ENCODE assay signal across 23 cellular contexts in the genomic region with DNA sequence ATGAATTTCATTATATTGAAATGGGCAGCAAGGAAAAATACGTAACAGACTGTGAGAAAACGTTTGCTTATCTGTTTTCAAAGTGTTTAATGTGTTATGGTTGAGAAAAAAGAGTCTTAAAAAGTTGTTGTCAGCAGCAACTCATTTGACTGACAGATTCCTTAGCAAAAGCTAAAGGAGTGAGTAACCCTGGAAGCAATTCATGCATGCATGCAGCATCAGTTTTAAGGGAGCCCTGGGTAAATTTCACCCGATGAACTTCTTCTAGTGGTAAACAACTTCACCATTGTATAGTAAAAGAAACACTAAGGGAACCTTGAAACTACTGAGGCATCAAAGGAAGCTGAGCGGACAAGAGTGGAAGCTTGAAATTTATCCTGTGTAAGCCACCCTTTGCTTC.
DNase-seq lines count a peak whose midpoint lies in the region; ATAC-seq and TF ChIP-seq lines count a peak whose summit lies in the region.
"Had no signal": no experiment of that assay in that cellular context is flagged by ENCODE, and none has a peak within 500 bp of the region (broad histone marks: within the 10 kb centered on the region; RNA-seq: fewer than 3 reads in every experiment).

No MANE protein-coding gene starts in this region.

- peaks cover 5% of the 10 kb centered on the region for H3K9me1 ChIP-seq in IMR-90 (ENCODE audit: insufficient read depth, low read length)

- H3K36me3 ChIP-seq in IMR-90 (ENCODE audit: control insufficient read depth, insufficient read depth, low read length), result no peaks in the 10 kb centered on the region
- H3K36me3 ChIP-seq: BLaER1 had no signal

- in situ Hi-C loops in IMR-90 (cut with MboI; ENCODE audit: low sequenced_read_pairs), result no loop called here

- no peak overlapping the region for H2AK9ac ChIP-seq in IMR-90 (replicated peaks; ENCODE audit: low read depth, low read length, poor library complexity)

- peaks cover 3% of the 10 kb centered on the region for H3K9me3 Mint-ChIP-seq in chondrocyte (ENCODE audit: low read depth)
- H3K9me3 Mint-ChIP-seq: H9 had no signal

- CTCF ChIA-PET in IMR-90 (lab: Yijun Ruan, JAX), result no interaction called here

- 75% methylated on average over 2 of the region's 4 CpGs; no CpG with 5 or more reads in 1 of the 2 experiments for WGBS in IMR-90 (ENCODE audit: extremely low coverage in 2 of 2, insufficient read length in 1 of 2), 2 experiments

- no peak overlapping the region for H3K9ac ChIP-seq in IMR-90 (ENCODE audit: low read depth, low read length)
- H3K9ac ChIP-seq: BLaER1 had no signal

- H2BK120ac ChIP-seq in IMR-90 (ENCODE audit: low read depth, low read length), result no peak overlapping the region

- no peaks in the 10 kb centered on the region for H3K9me3 ChIP-seq in IMR-90 (ENCODE audit: control insufficient read depth, insufficient read depth, low read length)
- H3K9me3 ChIP-seq: BLaER1 had no signal

- intact Hi-C loops in IMR-90 (cut with micrococcal nuclease), result no loop called here

- no peak overlapping the region for H4K8ac ChIP-seq in IMR-90 (ENCODE audit: low read depth in 2 of 2, low read length in 2 of 2)

- dilution Hi-C loops in IMR-90 (cut with HindIII; ENCODE audit: low sequenced_read_pairs, unreplicated experiment), result no loop called here

- DNase-seq in IMR-90 (peak; percentile 22), chondrocyte (ENCODE audit: low spot score) (no peak), iris pigment epithelial cell (ENCODE audit: low read depth) (peak; percentile 54), renal cortical epithelial cell (ENCODE audit: low read depth) (peak; percentile 96), RPMI8226 (no peak), Ammon's horn (ENCODE audit: low spot score) (no peak)
- DNase-seq: activated CD4-positive, alpha-beta T cell treated with anti-CD3 and anti-CD28 coated beads for 36 hours; activated effector memory CD4-positive, alpha-beta T cell treated with Interleukin-2 at 50 U/mL for 16 hours; activated naive CD8-positive, alpha-beta T cell treated with anti-CD3 and anti-CD28 coated beads for 36 hours; activated T-cell treated with anti-CD3 and anti-CD28 coated beads for 4 hours; cerebellar nuclear complex; foreskin keratinocyte; H9; NCI-H1436; NCI-H2081 treated with DMSO at 0.1 percent for 48 hours; NCI-H446; nucleus accumbens had no signal

- no peak overlapping the region for H2BK15ac ChIP-seq in IMR-90 (ENCODE audit: low read depth, low read length)

- H3K79me1 ChIP-seq in IMR-90 (ENCODE audit: low read depth in 1 of 2, low read length in 2 of 2), result no peaks in the 10 kb centered on the region

- peaks cover 49% of the 10 kb centered on the region for H3K4me1 Mint-ChIP-seq in chondrocyte (ENCODE audit: low read depth)
- H3K4me1 Mint-ChIP-seq: activated CD4-positive, alpha-beta T cell treated with anti-CD3 and anti-CD28 coated beads for 36 hours; activated naive CD8-positive, alpha-beta T cell treated with anti-CD3 and anti-CD28 coated beads for 36 hours; memory B cell had no signal

- H3K27ac ChIP-seq in IMR-90 (ENCODE audit: insufficient read depth, low read length), result no peak overlapping the region
- H3K27ac ChIP-seq: BLaER1, foreskin keratinocyte, RWPE1 had no signal

- no peak for TF ChIP-seq POLR2A in IMR-90 (IDR thresholded peaks at IDR 0.05; ENCODE audit: low read depth, low read length)

- no peaks in the 10 kb centered on the region for H4K20me1 ChIP-seq in IMR-90 (ENCODE audit: insufficient read depth, low read length)
- H4K20me1 ChIP-seq: BLaER1 had no signal

- H3K27ac Mint-ChIP-seq in chondrocyte (ENCODE audit: unreplicated experiment), result peak overlapping the region; percentile 23
- H3K27ac Mint-ChIP-seq: activated CD4-positive, alpha-beta T cell treated with anti-CD3 and anti-CD28 coated beads for 36 hours; activated naive CD8-positive, alpha-beta T cell treated with anti-CD3 and anti-CD28 coated beads for 36 hours; memory B cell; stimulated activated naive CD8-positive, alpha-beta T cell treated with anti-CD3 and anti-CD28 coated beads, Interleukin-15, Interleukin-2, amounts not matched to agents 100 ng/mL and 50 ng/mL, for 24 hours; T-helper 1 cell treated with Interleukin-12 subunit alpha and Interleukin-12 subunit beta and Interleukin-4 antibody, amounts not matched to agents 30 μg/mL and 1 μg/mL, for 36 hours had no signal

- H3K4me3 Mint-ChIP-seq in chondrocyte (ENCODE audit: unreplicated experiment), result no peak overlapping the region
- H3K4me3 Mint-ChIP-seq: activated CD4-positive, alpha-beta T cell treated with anti-CD3 and anti-CD28 coated beads for 36 hours; activated naive CD8-positive, alpha-beta T cell treated with anti-CD3 and anti-CD28 coated beads for 36 hours; H9; memory B cell; stimulated activated naive CD8-positive, alpha-beta T cell treated with anti-CD3 and anti-CD28 coated beads, Interleukin-15, Interleukin-2, amounts not matched to agents 100 ng/mL and 50 ng/mL, for 24 hours; T-helper 1 cell treated with Interleukin-12 subunit alpha and Interleukin-12 subunit beta and Interleukin-4 antibody, amounts not matched to agents 30 μg/mL and 1 μg/mL, for 36 hours had no signal

- H2BK20ac ChIP-seq in IMR-90 (ENCODE audit: low read depth, low read length), result no peak overlapping the region

- no peak overlapping the region for H3K23ac ChIP-seq in IMR-90 (ENCODE audit: low read depth, low read length)

- H2AFZ ChIP-seq in IMR-90 (replicated peaks; ENCODE audit: low read length, poor library complexity), result no peak overlapping the region

- H3K27me3 Mint-ChIP-seq in chondrocyte (ENCODE audit: low read depth), result no peaks in the 10 kb centered on the region
- H3K27me3 Mint-ChIP-seq: activated CD4-positive, alpha-beta T cell treated with anti-CD3 and anti-CD28 coated beads for 36 hours; activated naive CD8-positive, alpha-beta T cell treated with anti-CD3 and anti-CD28 coated beads for 36 hours; memory B cell; stimulated activated naive CD8-positive, alpha-beta T cell treated with anti-CD3 and anti-CD28 coated beads, Interleukin-15, Interleukin-2, amounts not matched to agents 100 ng/mL and 50 ng/mL, for 24 hours had no signal

- POLR2A ChIA-PET in IMR-90 (lab: Charles Lee; ENCODE audit: unreplicated experiment), result no interaction called here

- peaks cover 4% of the 10 kb centered on the region for H3K4me1 ChIP-seq in IMR-90 (ENCODE audit: control insufficient read depth, insufficient read depth, low read length)
- H3K4me1 ChIP-seq: BLaER1 had no signal

- no peak overlapping the region for H3K56ac ChIP-seq in IMR-90 (ENCODE audit: extremely low read depth, insufficient read depth, low read length)

- ATAC-seq in IMR-90 (ENCODE audit: low read depth), result no peak
- no peak for ATAC-seq in HG02763 (IDR thresholded peaks at IDR 0.05; ENCODE audit: unreplicated experiment)
- ATAC-seq: activated CD4-positive, alpha-beta T cell treated with anti-CD3 and anti-CD28 coated beads for 36 hours; foreskin keratinocyte had no signal

- no peak overlapping the region for H3K4me2 ChIP-seq in IMR-90 (ENCODE audit: low read depth, low read length)
- H3K4me2 ChIP-seq: BLaER1 had no signal

- H3K18ac ChIP-seq in IMR-90 (ENCODE audit: low read depth, low read length), result no peak overlapping the region

- no peaks in the 10 kb centered on the region for H3K27me3 ChIP-seq in IMR-90 (ENCODE audit: control insufficient read depth, insufficient read depth, low read length)
- H3K27me3 ChIP-seq: BLaER1, foreskin keratinocyte had no signal

- no peak overlapping the region for H2BK5ac ChIP-seq in IMR-90 (ENCODE audit: low read depth, low read length, poor library complexity, severe bottlenecking)

- no TSS peak for BruUV-seq in IMR-90 (replicated peaks; lab: Mats Ljungman, UMichigan)

- H2AK5ac ChIP-seq in IMR-90 (ENCODE audit: low read depth, low read length), result no peak overlapping the region

- H3K14ac ChIP-seq in IMR-90 (replicated peaks; ENCODE audit: low read depth, low read length), result no peak overlapping the region

- H4K5ac ChIP-seq in IMR-90 (ENCODE audit: low read depth, low read length), result no peak overlapping the region

- H3K4me3 ChIP-seq in IMR-90 (ENCODE audit: insufficient read depth, low read depth, low read length), result no peak overlapping the region
- H3K4me3 ChIP-seq: BLaER1 had no signal

- no peak overlapping the region for H4K91ac ChIP-seq in IMR-90 (ENCODE audit: insufficient read depth, low read depth, low read length)

- no peak for TF ChIP-seq RAD21 in IMR-90 (IDR thresholded peaks at IDR 0.05; ENCODE audit: low read length)

- no peaks in the 10 kb centered on the region for H3K36me3 Mint-ChIP-seq in chondrocyte (ENCODE audit: low read depth)
- H3K36me3 Mint-ChIP-seq: activated naive CD8-positive, alpha-beta T cell treated with anti-CD3 and anti-CD28 coated beads for 36 hours; memory B cell had no signal

- H3K4ac ChIP-seq in IMR-90 (ENCODE audit: low read depth, low read length), result no peak overlapping the region

- TF ChIP-seq CTCF in IMR-90 (conservative IDR thresholded peaks at IDR 0.05; ENCODE audit: low read depth, low read length), result no peak
- no peak for TF ChIP-seq CTCF in chondrocyte (IDR thresholded peaks at IDR 0.05)

TF ChIP-seq in IMR-90, 13 proteins besides CTCF, POLR2A, EP300 and RAD21 (continues in another document):
- TF ChIP-seq, protein P1, sequence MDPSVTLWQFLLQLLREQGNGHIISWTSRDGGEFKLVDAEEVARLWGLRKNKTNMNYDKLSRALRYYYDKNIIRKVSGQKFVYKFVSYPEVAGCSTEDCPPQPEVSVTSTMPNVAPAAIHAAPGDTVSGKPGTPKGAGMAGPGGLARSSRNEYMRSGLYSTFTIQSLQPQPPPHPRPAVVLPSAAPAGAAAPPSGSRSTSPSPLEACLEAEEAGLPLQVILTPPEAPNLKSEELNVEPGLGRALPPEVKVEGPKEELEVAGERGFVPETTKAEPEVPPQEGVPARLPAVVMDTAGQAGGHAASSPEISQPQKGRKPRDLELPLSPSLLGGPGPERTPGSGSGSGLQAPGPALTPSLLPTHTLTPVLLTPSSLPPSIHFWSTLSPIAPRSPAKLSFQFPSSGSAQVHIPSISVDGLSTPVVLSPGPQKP (IDR thresholded peaks at IDR 0.05; ENCODE audit: borderline replicate concordance, low read depth, low read length), result no peak
- TF ChIP-seq SMC3 (IDR thresholded peaks at IDR 0.05; ENCODE audit: low read depth, low read length) (no peak), MXI1 (IDR thresholded peaks at IDR 0.05; ENCODE audit: borderline replicate concordance, low read depth, low read length) (no peak), FOS (IDR thresholded peaks at IDR 0.05; ENCODE audit: low read depth, low read length) (no peak), RCOR1 (IDR thresholded peaks at IDR 0.05; ENCODE audit: insufficient replicate concordance, low read length) (no peak), MAZ (IDR thresholded peaks at IDR 0.05; ENCODE audit: borderline replicate concordance, low read depth, low read length) (no peak)
- TF ChIP-seq, protein P2, sequence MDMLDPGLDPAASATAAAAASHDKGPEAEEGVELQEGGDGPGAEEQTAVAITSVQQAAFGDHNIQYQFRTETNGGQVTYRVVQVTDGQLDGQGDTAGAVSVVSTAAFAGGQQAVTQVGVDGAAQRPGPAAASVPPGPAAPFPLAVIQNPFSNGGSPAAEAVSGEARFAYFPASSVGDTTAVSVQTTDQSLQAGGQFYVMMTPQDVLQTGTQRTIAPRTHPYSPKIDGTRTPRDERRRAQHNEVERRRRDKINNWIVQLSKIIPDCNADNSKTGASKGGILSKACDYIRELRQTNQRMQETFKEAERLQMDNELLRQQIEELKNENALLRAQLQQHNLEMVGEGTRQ (IDR thresholded peaks at IDR 0.05; ENCODE audit: low read depth, low read length), result no peak

Comparison
In these comparisons a context has a peak if more than half of its experiments do, and no peak if none do; other contexts are left out.
1. DNase-seq: peak in IMR-90 (single experiment), iris pigment epithelial cell (single experiment) and renal cortical epithelial cell (single experiment); none in chondrocyte (single experiment), RPMI8226 (single experiment) and Ammon's horn (single experiment).